Comparison of ENCODE assay signal across 3 cellular contexts in the genomic region with DNA sequence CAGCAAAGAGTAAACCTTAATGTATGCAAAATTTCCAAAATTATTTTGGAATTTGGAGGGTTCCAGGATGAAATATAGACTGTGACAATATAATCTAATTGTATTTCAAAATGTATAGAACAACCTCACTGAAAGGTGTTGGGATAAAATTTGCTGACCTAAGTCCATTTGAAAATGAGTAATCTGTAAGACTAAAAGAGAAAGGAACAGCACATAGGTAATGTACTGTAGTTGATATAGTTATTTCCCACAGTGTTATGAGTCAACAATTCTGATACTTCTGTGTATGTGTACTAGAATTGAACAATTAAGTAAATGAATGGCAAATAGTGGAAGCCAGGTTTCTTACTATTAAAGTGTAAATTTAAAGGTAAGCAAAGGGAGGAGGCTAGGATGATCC.
TF ChIP-seq lines count a peak whose summit lies in the region.

No MANE protein-coding gene starts in this region.

TF ChIP-seq in A549, 52 proteins besides CTCF, POLR2A, EP300 and RAD21:
- TF ChIP-seq MAFK (IDR thresholded peaks at IDR 0.05; ENCODE audit: partially characterized antibody): peak; percentile 70
- no peak for TF ChIP-seq CEBPB (IDR thresholded peaks at IDR 0.05)
TF ChIP-seq in A549: peak in this region for 1.

TF ChIP-seq in H1, 55 proteins besides CTCF, POLR2A, EP300 and RAD21:
- TF ChIP-seq SIN3A (conservative IDR thresholded peaks at IDR 0.05 in 1 of 2, IDR thresholded peaks at IDR 0.05 in 1 of 2; ENCODE audit: low read depth in 1 of 2, low read length in 2 of 2) (no peak), JUN (IDR thresholded peaks at IDR 0.05; ENCODE audit: low read depth, low read length) (no peak), HDAC6 (IDR thresholded peaks at IDR 0.05; ENCODE audit: low read depth, low read length) (no peak), MAFK (IDR thresholded peaks at IDR 0.05; ENCODE audit: low read depth, low read length) (peak; percentile 19; the same call in 1 of the 2 replicates)

TF ChIP-seq in GM12891, 5 proteins besides CTCF, POLR2A, EP300 and RAD21:
- no peak for TF ChIP-seq POLR2AphosphoS5 (IDR thresholded peaks at IDR 0.05; ENCODE audit: low read depth, low read length)
- TF ChIP-seq TAF1 (IDR thresholded peaks at IDR 0.05; ENCODE audit: low read depth, low read length): no peak
- no peak for TF ChIP-seq SPI1 (IDR thresholded peaks at IDR 0.05; ENCODE audit: low read depth, low read length)
- TF ChIP-seq POU2F2 (IDR thresholded peaks at IDR 0.05; ENCODE audit: low read depth, low read length): no peak
- no peak for TF ChIP-seq PAX5 (IDR thresholded peaks at IDR 0.05; ENCODE audit: insufficient read depth, low read length, severe bottlenecking)
TF ChIP-seq in GM12891: peak in this region for 0.
